In genomic region chr15:51970132-51970817, GRCh38 we compare ENCODE assay signal across 8 cellular contexts. TPM values are rescaled to one million over a fixed set of nuclear protein-coding genes. Genes with fewer than 3 reads are reported as not detected.
DNase-seq lines count a peak whose midpoint lies in the region; ATAC-seq and TF ChIP-seq lines count a peak whose summit lies in the region.

No MANE protein-coding gene starts in this region.

- H3K4me3 ChIP-seq in fibroblast of the aortic adventitia (ENCODE audit: low read depth, low read length) (peak overlapping the region; percentile 92), spleen (peak overlapping the region in 5 of 8 donors; percentile 77 to 91 (median 83)), lower leg skin (ENCODE audit: low read depth, poor library complexity, severe bottlenecking) (no peak overlapping the region)

- peaks cover 0 to 30% (median 23%) of the 10 kb centered on the region in 8 donors for H3K9me3 ChIP-seq in spleen

- H3K27me3 Mint-ChIP-seq in activated CD4-positive, alpha-beta T cell treated with anti-CD3 and anti-CD28 coated beads, Interleukin-2, amount 10 ng/mL, durations not matched to agents 24 days and 14 days = peaks cover 2% of the 10 kb centered on the region

- no peak for ATAC-seq in SK-N-SH treated with all-trans-retinoic acid at 6 μM for 48 hours

- H3K4me1 ChIP-seq in spleen = peaks cover 5 to 31% (median 22%) of the 10 kb centered on the region in 6 donors

- peak overlapping the region; percentile 87 for H3K4me3 Mint-ChIP-seq in activated CD4-positive, alpha-beta T cell treated with anti-CD3 and anti-CD28 coated beads, Interleukin-2, amount 10 ng/mL, durations not matched to agents 24 days and 14 days

- peak overlapping the region; percentile 94 for H3K27ac Mint-ChIP-seq in activated CD4-positive, alpha-beta T cell treated with anti-CD3 and anti-CD28 coated beads, Interleukin-2, amount 10 ng/mL, durations not matched to agents 24 days and 14 days

- peaks cover 0 to 29% (median 9%) of the 10 kb centered on the region in 6 donors for H3K36me3 ChIP-seq in spleen

- no peaks in the 10 kb centered on the region for H3K27me3 ChIP-seq in spleen (replicated peaks in 1 of 7)

- peaks cover 28% of the 10 kb centered on the region for H3K36me3 Mint-ChIP-seq in activated CD4-positive, alpha-beta T cell treated with anti-CD3 and anti-CD28 coated beads, Interleukin-2, amount 10 ng/mL, durations not matched to agents 24 days and 14 days (ENCODE audit: low read depth)

- H3K4me1 Mint-ChIP-seq in activated CD4-positive, alpha-beta T cell treated with anti-CD3 and anti-CD28 coated beads, Interleukin-2, amount 10 ng/mL, durations not matched to agents 24 days and 14 days = peaks cover 29% of the 10 kb centered on the region

- H3K27ac ChIP-seq in spleen = peak overlapping the region in 1 of 8 donors; percentile 93

- no peak for TF ChIP-seq POLR2A in spleen (IDR thresholded peaks at IDR 0.05)
- no peak for TF ChIP-seq POLR2A in lower leg skin (IDR thresholded peaks at IDR 0.05)

- DNase-seq in activated CD4-positive, alpha-beta T cell treated with anti-CD3 and anti-CD28 coated beads, Interleukin-2, amount 10 ng/mL, durations not matched to agents 24 days and 14 days = no peak
- no peak for DNase-seq in activated CD4-positive, alpha-beta T cell treated with anti-CD3 and anti-CD28 coated beads, Interleukin-2, amount 50 U/mL, for 1 hour
- DNase-seq in fibroblast of the aortic adventitia (ENCODE audit: low read depth) (peak; percentile 20), spleen (no peak), NOMO-1 treated with DMSO at 0.1 percent for 48 hours (lab: John Stamatoyannopoulos, UW; ENCODE audit: unreplicated experiment) (no peak), lower leg skin (ENCODE audit: low spot score in 2 of 2) (no peak), inferior parietal cortex (ENCODE audit: extremely low spot score) (no peak)

- TF ChIP-seq CTCF in fibroblast of the aortic adventitia (IDR thresholded peaks at IDR 0.05; ENCODE audit: insufficient read depth, low read length) = no peak
- TF ChIP-seq CTCF in spleen (IDR thresholded peaks at IDR 0.05 in 8 of 11, conservative IDR thresholded peaks at IDR 0.05 in 3 of 11) = no peak
- TF ChIP-seq CTCF in lower leg skin (IDR thresholded peaks at IDR 0.05) = no peak

- 87 to 93% (median 90%) methylated on average over 4 of the region's 4 CpGs for WGBS in spleen, 5 donors
- 72 to 78% methylated on average over 4 of the region's 4 CpGs for WGBS in lower leg skin, 2 donors

- H3K9me3 Mint-ChIP-seq in activated CD4-positive, alpha-beta T cell treated with anti-CD3 and anti-CD28 coated beads, Interleukin-2, amount 10 ng/mL, durations not matched to agents 24 days and 14 days = peaks cover 7% of the 10 kb centered on the region

- intact Hi-C loops in activated CD4-positive, alpha-beta T cell treated with anti-CD3 and anti-CD28 coated beads, Interleukin-2, amount 10 ng/mL, durations not matched to agents 24 days and 14 days (cut with micrococcal nuclease) = loop anchor here (2.0 to 5.0 kb wide), 3 partner anchors 42 to 707 kb away; partner anchors contain the start of gene ATOSA
- intact Hi-C loops in spleen (cut with DNase I; ENCODE audit: low total_unique reads) = no loop called here
- intact Hi-C loops in lower leg skin (cut with DNase I; ENCODE audit: low total_unique reads) = no loop called here

TF ChIP-seq in SK-N-SH treated with all-trans-retinoic acid at 6 μM for 48 hours, 23 proteins besides CTCF, POLR2A, EP300 and RAD21:
- TF ChIP-seq TCF4 (CRISPR knock-in tag; IDR thresholded peaks at IDR 0.05; ENCODE audit: borderline replicate concordance) = peak; percentile 59; the same call in 1 of the 2 replicates
- TF ChIP-seq, protein P1, sequence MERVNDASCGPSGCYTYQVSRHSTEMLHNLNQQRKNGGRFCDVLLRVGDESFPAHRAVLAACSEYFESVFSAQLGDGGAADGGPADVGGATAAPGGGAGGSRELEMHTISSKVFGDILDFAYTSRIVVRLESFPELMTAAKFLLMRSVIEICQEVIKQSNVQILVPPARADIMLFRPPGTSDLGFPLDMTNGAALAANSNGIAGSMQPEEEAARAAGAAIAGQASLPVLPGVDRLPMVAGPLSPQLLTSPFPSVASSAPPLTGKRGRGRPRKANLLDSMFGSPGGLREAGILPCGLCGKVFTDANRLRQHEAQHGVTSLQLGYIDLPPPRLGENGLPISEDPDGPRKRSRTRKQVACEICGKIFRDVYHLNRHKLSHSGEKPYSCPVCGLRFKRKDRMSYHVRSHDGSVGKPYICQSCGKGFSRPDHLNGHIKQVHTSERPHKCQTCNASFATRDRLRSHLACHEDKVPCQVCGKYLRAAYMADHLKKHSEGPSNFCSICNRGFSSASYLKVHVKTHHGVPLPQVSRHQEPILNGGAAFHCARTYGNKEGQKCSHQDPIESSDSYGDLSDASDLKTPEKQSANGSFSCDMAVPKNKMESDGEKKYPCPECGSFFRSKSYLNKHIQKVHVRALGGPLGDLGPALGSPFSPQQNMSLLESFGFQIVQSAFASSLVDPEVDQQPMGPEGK (CRISPR knock-in tag; IDR thresholded peaks at IDR 0.05; ENCODE audit: borderline replicate concordance) = no peak

RNA-seq across cellular contexts. Expression of gene LEO1, which starts 1.3 kb away (rescaled TPM):
- total RNA-seq in activated CD4-positive, alpha-beta T cell treated with anti-CD3 and anti-CD28 coated beads, Interleukin-2, amount 10 ng/mL, durations not matched to agents 24 days and 14 days = 35.0 and 35.7 TPM in 2 replicates
- total RNA-seq in fibroblast of the aortic adventitia (ENCODE audit: low replicate concordance) = 21.3 and 55.7 TPM in 2 replicates
- 10 to 100 TPM; 15.2 to 19.5 (median 17.1) TPM for total RNA-seq in spleen
- 10 to 100 TPM in 1 of 3 donors, 1 to 10 TPM in 2; 7.6 to 10.4 (median 8.7) TPM for polyA plus RNA-seq in spleen
- total RNA-seq in lower leg skin = 10 to 100 TPM; 18.5 to 23.8 (median 20.8) TPM

RNA-seq across cellular contexts. Expression of gene MAPK6, which starts 48.7 kb away (rescaled TPM):
- 60.9 and 63.9 TPM in 2 replicates for total RNA-seq in activated CD4-positive, alpha-beta T cell treated with anti-CD3 and anti-CD28 coated beads, Interleukin-2, amount 10 ng/mL, durations not matched to agents 24 days and 14 days
- total RNA-seq in fibroblast of the aortic adventitia (ENCODE audit: low replicate concordance) = 32.3 and 74.9 TPM in 2 replicates
- 10 to 100 TPM; 17.9 to 28.3 (median 21.9) TPM for total RNA-seq in spleen
- polyA plus RNA-seq in spleen = 1 to 10 TPM; 3.9 to 7.7 (median 5.6) TPM
- total RNA-seq in lower leg skin = 10 to 100 TPM; 48.8 to 73.1 (median 54.5) TPM
